In genomic region chr5:93192683-93193082, GRCh38 we compare ENCODE assay signal across 1 cellular context.
TF ChIP-seq lines count a peak whose summit lies in the region.

No MANE protein-coding gene starts in this region.

TF ChIP-seq in IMR-90, 13 proteins besides CTCF, POLR2A, EP300 and RAD21 (continued from another document):
- TF ChIP-seq USF2 (IDR thresholded peaks at IDR 0.05; ENCODE audit: low read depth, low read length) (no peak), MAFK (IDR thresholded peaks at IDR 0.05; ENCODE audit: low read depth, low read length) (no peak), RCOR1 (IDR thresholded peaks at IDR 0.05; ENCODE audit: insufficient replicate concordance, low read length) (no peak), ELK1 (IDR thresholded peaks at IDR 0.05; ENCODE audit: borderline replicate concordance, low read depth, low read length) (no peak), SMC3 (IDR thresholded peaks at IDR 0.05; ENCODE audit: low read depth, low read length) (no peak)
